Comparison of ENCODE assay signal across 17 cellular contexts in genomic region chr7:140996-141395, GRCh38. TPM values are rescaled to one million over a fixed set of nuclear protein-coding genes. Genes with fewer than 3 reads are reported as not detected.
A peak's percentile ranks its signal among the peaks of the same experiment; 100 is the strongest.
DNase-seq lines count a peak whose midpoint lies in the region; ATAC-seq and TF ChIP-seq lines count a peak whose summit lies in the region.
"Had no signal": no experiment of that assay in that cellular context is flagged by ENCODE, and none has a peak within 500 bp of the region (broad histone marks: within the 10 kb centered on the region; RNA-seq: fewer than 3 reads in every experiment).

No MANE protein-coding gene starts in this region.

- 66% methylated on average over 6 of the region's 6 CpGs for whole genome bisulfite sequencing in hepatocyte (ENCODE audit: low lambda C conversion rate, missing lambda C conversion rate)

- H3F3A ChIP-seq in PC-9 (ENCODE audit: insufficient read depth, low read depth): peaks cover 9% of the 10 kb centered on the region; the same call in 1 of the 2 replicates

- TF ChIP-seq CTCF in PC-9 (conservative IDR thresholded peaks at IDR 0.05) (no peak), hepatocyte (IDR thresholded peaks at IDR 0.05; ENCODE audit: poor library complexity) (no peak), tibial artery (IDR thresholded peaks at IDR 0.05) (no peak)

- intact Hi-C loops in PC-9 (cut with micrococcal nuclease; ENCODE audit: unreplicated experiment) (loop anchor here (5.0 kb wide), 1 partner anchor 39 kb away; no protein-coding TSS in a partner anchor), tibial artery (cut with DNase I; ENCODE audit: low total_unique reads) (no loop called here)

- DNase-seq in D341Med (ENCODE audit: low spot score) (peak; percentile 4), PC-9 (no peak), hepatocyte (ENCODE audit: low spot score) (no peak), tibial artery (no peak), GM19240 (ENCODE audit: insufficient read length, low spot score) (no peak)
- DNase-seq: ACHN; BE2C; C1 segment of cervical spinal cord; CD4-positive, CD25-positive, alpha-beta regulatory T cell; CD8-positive, alpha-beta memory T cell; COR-L47; GOT3; H9 had no signal

- H3K4me2 ChIP-seq in PC-9: no peak overlapping the region
- H3K4me2 ChIP-seq in hepatocyte: no peak overlapping the region

- 0 out of 2 replicates have a peak overlapping the region, but pooled peaks have one; percentile 39 for H2AFZ ChIP-seq in PC-9
- H2AFZ ChIP-seq in hepatocyte: no peak overlapping the region

- H3K79me2 ChIP-seq in PC-9 (ENCODE audit: low read depth) (no peaks in the 10 kb centered on the region), hepatocyte (no peaks in the 10 kb centered on the region)

- H3K9me3 ChIP-seq in PC-9 (ENCODE audit: insufficient read depth, low read depth) (no peaks in the 10 kb centered on the region), hepatocyte (ENCODE audit: low read depth) (no peaks in the 10 kb centered on the region), tibial artery (no peaks in the 10 kb centered on the region)
- H3K9me3 ChIP-seq: BE2C had no signal

- no peaks in the 10 kb centered on the region for H3K9me2 ChIP-seq in PC-9 (ENCODE audit: insufficient read depth)
- no peaks in the 10 kb centered on the region for H3K9me2 ChIP-seq in hepatocyte (replicated peaks; ENCODE audit: insufficient read depth)

- H4K20me1 ChIP-seq in PC-9 (ENCODE audit: insufficient read depth) (no peaks in the 10 kb centered on the region), hepatocyte (ENCODE audit: insufficient read depth, poor library complexity, severe bottlenecking) (no peaks in the 10 kb centered on the region)

- no TSS peak for BruUV-seq in PC-9 (replicated peaks; lab: Mats Ljungman, UMichigan)

- ATAC-seq in HG03439 (IDR thresholded peaks at IDR 0.05; ENCODE audit: unreplicated experiment): no peak
- ATAC-seq in GM19452 (IDR thresholded peaks at IDR 0.05; ENCODE audit: unreplicated experiment): no peak
- ATAC-seq: HepG2 had no signal

- no peaks in the 10 kb centered on the region for H3K36me3 ChIP-seq in PC-9 (ENCODE audit: low read depth)
- H3K36me3 ChIP-seq in hepatocyte (replicated peaks; ENCODE audit: insufficient read depth, low read depth): no peaks in the 10 kb centered on the region
- H3K36me3 ChIP-seq in tibial artery: no peaks in the 10 kb centered on the region
- H3K36me3 ChIP-seq: BE2C had no signal

- H3K4me1 ChIP-seq in PC-9 (replicated peaks; ENCODE audit: insufficient read depth) (no peaks in the 10 kb centered on the region), hepatocyte (ENCODE audit: insufficient read depth) (peaks cover 13% of the 10 kb centered on the region), tibial artery (peaks cover 4 to 33% (median 19%) of the 10 kb centered on the region in 4 donors)
- H3K4me1 ChIP-seq: BE2C had no signal

- H3K27ac ChIP-seq in PC-9 (no peak overlapping the region), hepatocyte (peak overlapping the region; percentile 88), tibial artery (peak overlapping the region; percentile 74 to 75)

- 0 out of 2 replicates have a peak, but pooled peaks cover 3% of the 10 kb centered on the region for H3K27me3 ChIP-seq in PC-9 (ENCODE audit: insufficient read depth, low read depth)
- H3K27me3 ChIP-seq in hepatocyte: no peaks in the 10 kb centered on the region
- no peaks in the 10 kb centered on the region for H3K27me3 ChIP-seq in tibial artery
- H3K27me3 ChIP-seq: BE2C had no signal

- H3K4me3 ChIP-seq in PC-9 (no peak overlapping the region), hepatocyte (no peak overlapping the region), tibial artery (no peak overlapping the region)

- POLR2A ChIA-PET in PC-9 (lab: Charles Lee; ENCODE audit: unreplicated experiment): no interaction called here

- CTCF ChIA-PET in PC-9 (lab: Charles Lee): no interaction called here

RNA-seq across cellular contexts. Expression of gene FAM20C, which starts 51.4 kb away (rescaled TPM):
- 31.0 and 34.0 TPM in 2 replicates for total RNA-seq in PC-9 (2021)
- 42.5 and 47.8 TPM in 2 replicates for total RNA-seq in hepatocyte
- 24.4 and 26.2 TPM in 2 replicates for polyA plus RNA-seq in hepatocyte
- total RNA-seq: CD4-positive, CD25-positive, alpha-beta regulatory T cell had no signal
- polyA plus RNA-seq: CD4-positive, CD25-positive, alpha-beta regulatory T cell; CD8-positive, alpha-beta memory T cell; IgD-negative memory B cell had no signal
